10 cellular contexts compared by ENCODE assay signal in genomic region chr1:44239961-44240371, GRCh38. TPM values are rescaled to one million over a fixed set of nuclear protein-coding genes. Genes with fewer than 3 reads are reported as not detected.
A peak's percentile ranks its signal among the peaks of the same experiment; 100 is the strongest.
DNase-seq lines count a peak whose midpoint lies in the region; ATAC-seq, FAIRE-seq and TF ChIP-seq lines count a peak whose summit lies in the region.
"Had no signal": no experiment of that assay in that cellular context is flagged by ENCODE, and none has a peak within 500 bp of the region (broad histone marks: within the 10 kb centered on the region; RNA-seq: fewer than 3 reads in every experiment).

No MANE protein-coding gene starts in this region.

- no peak for TF ChIP-seq POLR2A in H54 (IDR thresholded peaks at IDR 0.05; ENCODE audit: low read depth, low read length)

- TF ChIP-seq CTCF in nephron progenitor cell (IDR thresholded peaks at IDR 0.05) (no peak), upper lobe of right lung (IDR thresholded peaks at IDR 0.05) (no peak)

- H3K4me1 Mint-ChIP-seq in activated T-helper 17 cell treated with anti-CD3 and anti-CD28 coated beads, Interleukin-2, amount 50 U/mL, for 72 hours = no peaks in the 10 kb centered on the region
- H3K4me1 Mint-ChIP-seq in nephron progenitor cell = peaks cover 97% of the 10 kb centered on the region
- peaks cover 6% of the 10 kb centered on the region for H3K4me1 Mint-ChIP-seq in stimulated activated memory B cell treated with anti-CD40 and anti-IgM and Interleukin-4, amounts not matched to agents 10 μg/mL and 1 μg/mL and 100 μg/mL, for 72 hours

- ATAC-seq in activated T-helper 17 cell treated with anti-CD3 and anti-CD28 coated beads, Interleukin-2, amount 50 U/mL, for 72 hours (replicated peaks) = no peak
- peak; percentile 54 for ATAC-seq in upper lobe of right lung
- no peak for ATAC-seq in stimulated activated memory B cell treated with anti-CD40 and anti-IgM and Interleukin-4, amounts not matched to agents 10 μg/mL and 1 μg/mL and 100 μg/mL, for 72 hours

- no peaks in the 10 kb centered on the region for H3K9me3 ChIP-seq in upper lobe of right lung

- intact Hi-C loops in upper lobe of right lung (cut with DNase I) = no loop called here

- DNase-seq in globus pallidus (ENCODE audit: low spot score) (peak; percentile 17), nephron progenitor cell (no peak), upper lobe of right lung (no peak), HK-2 (ENCODE audit: unreplicated experiment) (no peak), H54 (ENCODE audit: insufficient read length, low spot score) (no peak)
- DNase-seq in effector CD4-positive, alpha-beta T cell = no peak
- DNase-seq: stimulated activated naive CD4-positive, alpha-beta T cell had no signal

- peaks cover 8% of the 10 kb centered on the region for H3K36me3 ChIP-seq in upper lobe of right lung

- H3K9me3 Mint-ChIP-seq in activated T-helper 17 cell treated with anti-CD3 and anti-CD28 coated beads, Interleukin-2, amount 50 U/mL, for 72 hours = no peaks in the 10 kb centered on the region
- no peaks in the 10 kb centered on the region for H3K9me3 Mint-ChIP-seq in nephron progenitor cell
- no peaks in the 10 kb centered on the region for H3K9me3 Mint-ChIP-seq in stimulated activated memory B cell treated with anti-CD40 and anti-IgM and Interleukin-4, amounts not matched to agents 10 μg/mL and 1 μg/mL and 100 μg/mL, for 72 hours
- H3K9me3 Mint-ChIP-seq: activated T-helper 2 cell treated with anti-CD3 and anti-CD28 coated beads, Interferon-gamma antibody, Interleukin-2, Interleukin-4, amounts not matched to agents 10 μg/mL and 5 μg/mL and 100 μg/mL, durations not matched to agents 14 hours and 24 hours and 36 hours had no signal

- H3K4me1 ChIP-seq in upper lobe of right lung = peaks cover 3% of the 10 kb centered on the region

- no peaks in the 10 kb centered on the region for H3K27me3 Mint-ChIP-seq in activated T-helper 17 cell treated with anti-CD3 and anti-CD28 coated beads, Interleukin-2, amount 50 U/mL, for 72 hours
- peaks cover 29% of the 10 kb centered on the region for H3K27me3 Mint-ChIP-seq in nephron progenitor cell (ENCODE audit: low read depth, poor library complexity)
- H3K27me3 Mint-ChIP-seq in stimulated activated memory B cell treated with anti-CD40 and anti-IgM and Interleukin-4, amounts not matched to agents 10 μg/mL and 1 μg/mL and 100 μg/mL, for 72 hours = no peaks in the 10 kb centered on the region

- no peaks in the 10 kb centered on the region for H3K36me3 Mint-ChIP-seq in activated T-helper 17 cell treated with anti-CD3 and anti-CD28 coated beads, Interleukin-2, amount 50 U/mL, for 72 hours (ENCODE audit: low read depth)
- H3K36me3 Mint-ChIP-seq in nephron progenitor cell (ENCODE audit: low read depth) = peaks cover 13% of the 10 kb centered on the region
- H3K36me3 Mint-ChIP-seq in stimulated activated memory B cell treated with anti-CD40 and anti-IgM and Interleukin-4, amounts not matched to agents 10 μg/mL and 1 μg/mL and 100 μg/mL, for 72 hours = peaks cover 34% of the 10 kb centered on the region

- FAIRE-seq in H54 (lab: Jason Lieb, UNC) = no peak

- peak overlapping the region; percentile 54 for H3K27ac Mint-ChIP-seq in activated T-helper 17 cell treated with anti-CD3 and anti-CD28 coated beads, Interleukin-2, amount 50 U/mL, for 72 hours
- no peak overlapping the region for H3K27ac Mint-ChIP-seq in nephron progenitor cell
- H3K27ac Mint-ChIP-seq in stimulated activated memory B cell treated with anti-CD40 and anti-IgM and Interleukin-4, amounts not matched to agents 10 μg/mL and 1 μg/mL and 100 μg/mL, for 72 hours = no peak overlapping the region
- H3K27ac Mint-ChIP-seq: activated T-helper 2 cell treated with anti-CD3 and anti-CD28 coated beads, Interferon-gamma antibody, Interleukin-2, Interleukin-4, amounts not matched to agents 10 μg/mL and 5 μg/mL and 100 μg/mL, durations not matched to agents 14 hours and 24 hours and 36 hours had no signal

- no peaks in the 10 kb centered on the region for H3K27me3 ChIP-seq in upper lobe of right lung

- H3K27ac ChIP-seq in upper lobe of right lung = peak overlapping the region; percentile 74

- no peak overlapping the region for H3K4me3 Mint-ChIP-seq in activated T-helper 17 cell treated with anti-CD3 and anti-CD28 coated beads, Interleukin-2, amount 50 U/mL, for 72 hours
- peak overlapping the region; percentile 11 for H3K4me3 Mint-ChIP-seq in nephron progenitor cell
- H3K4me3 Mint-ChIP-seq in stimulated activated memory B cell treated with anti-CD40 and anti-IgM and Interleukin-4, amounts not matched to agents 10 μg/mL and 1 μg/mL and 100 μg/mL, for 72 hours = no peak overlapping the region

- no peak overlapping the region for H3K4me3 ChIP-seq in upper lobe of right lung

RNA-seq across cellular contexts. Expression of gene DMAP1, which starts 26.7 kb away (rescaled TPM):
- total RNA-seq in activated T-helper 17 cell treated with anti-CD3 and anti-CD28 coated beads, Interleukin-2, amount 50 U/mL, for 72 hours = 10 to 100 TPM; 41.1 to 41.4 TPM
- 34.0 TPM for total RNA-seq in upper lobe of right lung
